In the genomic region with DNA sequence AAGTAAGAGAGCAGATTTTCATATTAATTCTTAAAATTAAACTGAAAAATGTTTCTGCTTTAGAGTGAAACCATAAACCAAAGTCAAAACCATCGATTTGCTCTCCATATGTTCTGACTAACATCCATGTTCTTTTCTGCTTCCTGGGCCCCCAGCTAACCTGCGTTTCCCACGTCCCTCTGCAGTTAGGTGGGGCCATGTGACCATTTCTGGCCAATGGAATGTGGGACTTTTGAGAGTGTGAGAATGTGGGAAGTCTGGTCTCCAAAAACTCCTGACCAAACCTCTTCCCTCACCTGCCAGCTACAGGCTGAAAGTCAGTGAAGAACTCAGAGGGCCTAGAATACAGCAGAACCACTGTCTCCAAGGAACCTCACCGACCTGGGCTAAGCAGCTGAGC, we compare ENCODE assay signal across 27 cellular contexts.
"Had no signal": no experiment of that assay in that cellular context is flagged by ENCODE, and none has a peak within 500 bp of the region (broad histone marks: within the 10 kb centered on the region; RNA-seq: fewer than 3 reads in every experiment).

No MANE protein-coding gene starts in this region.

- H3K9me3 ChIP-seq: pancreas, testis, transverse colon had no signal

- ATAC-seq: activated CD4-positive, alpha-beta T cell treated with anti-CD3 and anti-CD28 coated beads for 36 hours; left cardiac atrium; left ventricle myocardium superior; right cardiac atrium had no signal

- H3K27ac ChIP-seq: hepatocyte, pancreas, testis, transverse colon had no signal

- H3K4me3 Mint-ChIP-seq: activated CD4-positive, alpha-beta T cell treated with anti-CD3 and anti-CD28 coated beads for 36 hours; activated naive CD4-positive, alpha-beta T cell treated with anti-CD3 and anti-CD28 coated beads for 36 hours; activated T-helper 1 cell treated with anti-CD3 and anti-CD28 coated beads, Interleukin-12 subunit alpha, Interleukin-12 subunit beta, Interleukin-2, Interleukin-4 antibody, amounts not matched to agents 30 ng/mL and 10 ng/mL and 1 ng/mL, durations not matched to agents 14 hours and 24 hours and 36 hours; central memory CD8-positive, alpha-beta T cell; naive B cell had no signal

- H3K27me3 Mint-ChIP-seq: activated CD4-positive, alpha-beta T cell treated with anti-CD3 and anti-CD28 coated beads for 36 hours; central memory CD8-positive, alpha-beta T cell; naive B cell had no signal

- FAIRE-seq: bronchial epithelial cell, colon, frontal cortex, keratinocyte, pancreas had no signal

- H3K4me1 ChIP-seq: testis had no signal

- H2AFZ ChIP-seq: hepatocyte had no signal

- H3K9me3 Mint-ChIP-seq: activated naive CD4-positive, alpha-beta T cell treated with anti-CD3 and anti-CD28 coated beads for 36 hours; activated T-helper 1 cell treated with anti-CD3 and anti-CD28 coated beads, Interleukin-12 subunit alpha, Interleukin-12 subunit beta, Interleukin-2, Interleukin-4 antibody, amounts not matched to agents 30 ng/mL and 10 ng/mL and 1 ng/mL, durations not matched to agents 14 hours and 24 hours and 36 hours; central memory CD8-positive, alpha-beta T cell; naive B cell had no signal

- H3K27ac Mint-ChIP-seq: activated CD4-positive, alpha-beta T cell treated with anti-CD3 and anti-CD28 coated beads for 36 hours; activated naive CD4-positive, alpha-beta T cell treated with anti-CD3 and anti-CD28 coated beads for 36 hours; activated T-helper 1 cell treated with anti-CD3 and anti-CD28 coated beads, Interleukin-12 subunit alpha, Interleukin-12 subunit beta, Interleukin-2, Interleukin-4 antibody, amounts not matched to agents 30 ng/mL and 10 ng/mL and 1 ng/mL, durations not matched to agents 14 hours and 24 hours and 36 hours had no signal

- H3K4me3 ChIP-seq: hepatocyte, pancreas, testis, transverse colon had no signal

- H3K4me1 Mint-ChIP-seq: naive B cell had no signal

- H3K36me3 ChIP-seq: pancreas, transverse colon had no signal

- H3K4me2 ChIP-seq: hepatocyte had no signal

- DNase-seq: activated CD4-positive, alpha-beta T cell treated with anti-CD3 and anti-CD28 coated beads for 36 hours; activated CD4-positive, CD25-positive, alpha-beta regulatory T cell; activated effector memory CD4-positive, alpha-beta T cell treated with anti-CD3 and anti-CD28 coated beads, Interleukin-2, amount 50 U/mL, for 16 hours; activated naive CD4-positive, alpha-beta T cell treated with anti-CD3 and anti-CD28 coated beads for 36 hours; amygdala; dermis blood vessel endothelial cell; effector CD4-positive, alpha-beta T cell; glutamatergic neuron; left cardiac atrium; left ventricle myocardium superior; mammary epithelial cell; naive B cell; nucleus accumbens; pancreas; right cardiac atrium; stimulated activated CD4-positive, alpha-beta T cell treated with anti-CD3 and anti-CD28 coated beads, Interleukin-15, amount 100 ng/mL, for 24 hours; stimulated activated CD4-positive, alpha-beta T cell treated with anti-CD3 and anti-CD28 coated beads, Interleukin-2, amount 100 ng/mL, for 24 hours; stimulated activated naive CD4-positive, alpha-beta T cell treated with Interleukin-2 at 50 U/mL for 16 hours; testis; transverse colon had no signal

- H3K27me3 ChIP-seq: hepatocyte, pancreas, testis, transverse colon had no signal
